In the genomic region with DNA sequence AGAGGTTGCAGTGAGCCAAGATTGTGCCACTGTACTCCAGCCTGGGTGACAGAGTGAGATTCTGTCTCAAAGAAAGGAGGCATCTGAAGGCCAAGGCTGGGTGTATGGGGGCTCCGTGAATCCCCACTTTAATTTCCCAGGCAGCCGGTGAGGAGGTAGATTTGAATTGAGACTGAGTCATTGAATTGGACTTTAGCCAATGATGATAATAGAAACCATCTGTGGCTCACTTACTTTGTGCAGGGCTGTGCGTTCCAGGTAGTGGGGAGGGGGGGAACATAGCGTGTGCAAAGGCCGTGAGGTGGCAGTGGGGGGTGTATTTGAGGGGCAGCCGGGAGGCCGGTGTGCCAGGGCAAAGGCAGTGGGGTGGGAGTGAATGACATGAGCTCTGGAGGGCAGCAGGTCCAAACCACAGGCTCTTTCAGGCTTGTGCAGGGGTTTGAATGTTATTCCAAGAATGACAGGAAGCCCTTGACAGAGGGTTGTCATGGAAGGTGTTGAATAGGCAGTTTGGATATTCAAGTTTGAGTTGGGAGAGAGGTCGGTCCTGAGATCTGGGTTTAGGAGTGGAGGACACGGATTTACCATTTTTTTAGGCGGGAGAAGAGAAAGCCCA, we compare ENCODE assay signal across 15 cellular contexts. TPM values are rescaled to one million over a fixed set of nuclear protein-coding genes. Genes with fewer than 3 reads are reported as not detected.
A peak's percentile ranks its signal among the peaks of the same experiment; 100 is the strongest.
DNase-seq lines count a peak whose midpoint lies in the region; ATAC-seq and TF ChIP-seq lines count a peak whose summit lies in the region.
"Had no signal": no experiment of that assay in that cellular context is flagged by ENCODE, and none has a peak within 500 bp of the region (broad histone marks: within the 10 kb centered on the region; RNA-seq: fewer than 3 reads in every experiment).

No MANE protein-coding gene starts in this region.

- peak overlapping the region in 1 of 7 donors; percentile 13 for H3K27ac Mint-ChIP-seq in CD14-positive monocyte
- H3K27ac Mint-ChIP-seq: effector memory CD8-positive, alpha-beta T cell had no signal

- 0 out of 2 replicates have a peak, but pooled peaks cover 2% of the 10 kb centered on the region for H3K36me3 ChIP-seq in RWPE2 (ENCODE audit: low read depth)
- H3K36me3 ChIP-seq: MG63, Peyer's patch, tibial artery had no signal

- peak; percentile 52 for ATAC-seq in RWPE2 (ENCODE audit: low read depth)
- ATAC-seq in GM18907 (IDR thresholded peaks at IDR 0.05; ENCODE audit: unreplicated experiment): no peak
- ATAC-seq in HG02973 (IDR thresholded peaks at IDR 0.05; ENCODE audit: unreplicated experiment): no peak
- ATAC-seq: activated CD4-positive, CD25-positive, alpha-beta regulatory T cell treated with anti-CD3 and anti-CD28 coated beads, Interleukin-2, amount 50 U/mL, for 24 hours; effector memory CD8-positive, alpha-beta T cell had no signal

- no peaks in the 10 kb centered on the region for H3K4me1 Mint-ChIP-seq in CD14-positive monocyte

- peaks cover 0 to 8% (median 3%) of the 10 kb centered on the region in 7 donors for H3K9me3 Mint-ChIP-seq in CD14-positive monocyte

- H3K27me3 ChIP-seq in RWPE2 (ENCODE audit: insufficient read depth, poor library complexity, severe bottlenecking): no peaks in the 10 kb centered on the region
- H3K27me3 ChIP-seq: MG63, Peyer's patch had no signal

- no peak for TF ChIP-seq CTCF in RWPE2 (IDR thresholded peaks at IDR 0.05; ENCODE audit: poor library complexity, severe bottlenecking)
- TF ChIP-seq CTCF in fibroblast of pulmonary artery (IDR thresholded peaks at IDR 0.05; ENCODE audit: low read length, missing control alignments): no peak
- TF ChIP-seq CTCF in CD14-positive monocyte (IDR thresholded peaks at IDR 0.05): no peak

- H3K27ac ChIP-seq in RWPE2 (ENCODE audit: poor library complexity, severe bottlenecking): no peak overlapping the region
- H3K27ac ChIP-seq: Peyer's patch, tibial artery had no signal

- DNase-seq in NCI-H82 (lab: John Stamatoyannopoulos, UW) (peak; percentile 17), NCI-H82 treated with DMSO at 0.1 percent for 48 hours (lab: John Stamatoyannopoulos, UW; ENCODE audit: unreplicated experiment) (no peak), RWPE2 (ENCODE audit: low spot score) (no peak), fibroblast of pulmonary artery (ENCODE audit: low read depth) (peak; percentile 48), medulla oblongata (ENCODE audit: extremely low spot score) (no peak), CD14-positive monocyte (ENCODE audit: low spot score) (no peak)
- DNase-seq: activated gamma-delta T cell; effector memory CD8-positive, alpha-beta T cell; MG63; nucleus accumbens; tibial artery had no signal

- intact Hi-C loops in CD14-positive monocyte (cut with micrococcal nuclease): no loop called here

- H3K9me3 ChIP-seq in RWPE2 (ENCODE audit: severe bottlenecking): no peaks in the 10 kb centered on the region
- H3K9me3 ChIP-seq: MG63, Peyer's patch, tibial artery had no signal

- H3K4me3 ChIP-seq in RWPE2 (ENCODE audit: severe bottlenecking) (no peak overlapping the region), fibroblast of pulmonary artery (replicated peaks; ENCODE audit: low read depth, low read length) (no peak overlapping the region)
- H3K4me3 ChIP-seq: MG63, Peyer's patch, tibial artery had no signal

- no peaks in the 10 kb centered on the region for H3K36me3 Mint-ChIP-seq in CD14-positive monocyte

- H3K27me3 Mint-ChIP-seq in CD14-positive monocyte (ENCODE audit: low read depth in 3 of 3): peaks cover 34 to 48% (median 34%) of the 10 kb centered on the region in 3 donors

- peaks cover 32% of the 10 kb centered on the region for H3K4me1 ChIP-seq in RWPE2 (ENCODE audit: insufficient read depth, poor library complexity, severe bottlenecking)

- H3K4me3 Mint-ChIP-seq in CD14-positive monocyte: no peak overlapping the region
- H3K4me3 Mint-ChIP-seq: effector memory CD8-positive, alpha-beta T cell had no signal

RNA-seq across cellular contexts. Expression of gene ARHGAP8, which starts 6.1 kb away (rescaled TPM):
- not detected for polyA plus RNA-seq in CD14-positive monocyte

RNA-seq across cellular contexts. Expression of gene PRR5, which starts 56.5 kb away (rescaled TPM):
- 1 to 10 TPM in 1 of 2 donors, under 1 TPM in 1; 0.66 to 1.2 TPM for polyA plus RNA-seq in CD14-positive monocyte

Comparison
In these comparisons a context has a peak if more than half of its experiments do, and no peak if none do; other contexts are left out.
1. DNase-seq: peak in NCI-H82 (single experiment) and fibroblast of pulmonary artery (single experiment); none in NCI-H82 treated with DMSO at 0.1 percent for 48 hours (single experiment), RWPE2 (single experiment), medulla oblongata (single experiment) and CD14-positive monocyte (single experiment).